6 cellular contexts compared by ENCODE assay signal in genomic region chr14:101626331-101626730, GRCh38.
"Had no signal": no experiment of that assay in that cellular context is flagged by ENCODE, and none has a peak within 500 bp of the region (broad histone marks: within the 10 kb centered on the region; RNA-seq: fewer than 3 reads in every experiment).

No MANE protein-coding gene starts in this region.

- ATAC-seq: HepG2, K562 had no signal

- DNase-seq: IMR-90, KBM-7, KG1 had no signal

- H3K4me3 ChIP-seq: K562 had no signal

- H3K27ac ChIP-seq: HL-60 had no signal
